Comparison of ENCODE assay signal across 14 cellular contexts in the genomic region with DNA sequence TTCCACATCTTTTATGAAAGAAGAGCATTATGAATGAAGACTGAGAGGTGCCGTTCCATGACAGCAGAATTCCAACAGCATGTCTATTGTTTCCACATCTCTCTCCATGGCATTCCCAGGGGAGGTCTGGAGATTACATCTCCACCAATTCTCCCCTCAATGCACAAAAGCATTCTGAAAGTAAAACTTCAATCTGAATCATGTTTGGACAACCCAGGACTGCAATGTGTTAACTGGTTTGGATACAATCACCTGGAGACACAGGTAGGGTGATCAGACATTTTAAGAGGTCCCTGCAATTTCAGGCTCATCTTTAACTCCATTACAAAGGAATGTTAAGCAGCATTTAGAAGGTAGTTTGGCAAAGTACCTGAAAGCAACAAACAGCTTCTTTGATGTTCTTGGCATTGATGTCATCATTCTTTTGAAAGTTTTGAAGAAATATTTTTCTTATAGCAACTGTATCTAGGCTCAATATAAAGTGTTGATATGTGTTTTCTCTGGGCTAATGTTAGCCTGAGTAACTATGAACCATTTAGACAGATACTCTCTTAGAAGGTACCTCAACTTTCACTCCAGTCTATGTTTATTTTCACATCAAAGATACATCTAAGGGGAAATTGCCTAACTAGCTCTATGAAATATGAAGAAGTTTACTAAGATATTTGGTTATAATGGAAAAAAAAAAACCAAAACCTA.
DNase-seq lines count a peak whose midpoint lies in the region; ATAC-seq and TF ChIP-seq lines count a peak whose summit lies in the region.
"Had no signal": no experiment of that assay in that cellular context is flagged by ENCODE, and none has a peak within 500 bp of the region (broad histone marks: within the 10 kb centered on the region; RNA-seq: fewer than 3 reads in every experiment).

No MANE protein-coding gene starts in this region.

- peaks cover 37% of the 10 kb centered on the region for H3K4me1 Mint-ChIP-seq in stimulated activated naive CD8-positive, alpha-beta T cell treated with anti-CD3 and anti-CD28 coated beads, Interleukin-15, Interleukin-2, amounts not matched to agents 100 ng/mL and 50 ng/mL, for 24 hours (ENCODE audit: low read depth)
- H3K4me1 Mint-ChIP-seq in activated naive CD8-positive, alpha-beta T cell treated with anti-CD3 and anti-CD28 coated beads, Interleukin-2, amount 50 U/mL, for 24 hours = peaks cover 49% of the 10 kb centered on the region
- no peaks in the 10 kb centered on the region for H3K4me1 Mint-ChIP-seq in glutamatergic neuron (ENCODE audit: low read depth, unreplicated experiment)
- peaks cover 9% of the 10 kb centered on the region for H3K4me1 Mint-ChIP-seq in GM23338

- H4K20me1 ChIP-seq in hepatocyte (ENCODE audit: insufficient read depth, poor library complexity, severe bottlenecking) (no peaks in the 10 kb centered on the region), GM23338 (replicated peaks; ENCODE audit: insufficient read depth) (no peaks in the 10 kb centered on the region)

- peak overlapping the region; percentile 32 for H3K27ac Mint-ChIP-seq in stimulated activated naive CD8-positive, alpha-beta T cell treated with anti-CD3 and anti-CD28 coated beads, Interleukin-15, Interleukin-2, amounts not matched to agents 100 ng/mL and 50 ng/mL, for 24 hours
- peak overlapping the region; percentile 28 for H3K27ac Mint-ChIP-seq in activated naive CD8-positive, alpha-beta T cell treated with anti-CD3 and anti-CD28 coated beads, Interleukin-2, amount 50 U/mL, for 24 hours
- no peak overlapping the region for H3K27ac Mint-ChIP-seq in glutamatergic neuron (ENCODE audit: unreplicated experiment)
- no peak overlapping the region for H3K27ac Mint-ChIP-seq in GM23338

- H3K4me3 Mint-ChIP-seq in stimulated activated naive CD8-positive, alpha-beta T cell treated with anti-CD3 and anti-CD28 coated beads, Interleukin-15, Interleukin-2, amounts not matched to agents 100 ng/mL and 50 ng/mL, for 24 hours = no peak overlapping the region
- peak overlapping the region; percentile 1 for H3K4me3 Mint-ChIP-seq in activated naive CD8-positive, alpha-beta T cell treated with anti-CD3 and anti-CD28 coated beads, Interleukin-2, amount 50 U/mL, for 24 hours
- no peak overlapping the region for H3K4me3 Mint-ChIP-seq in glutamatergic neuron (ENCODE audit: unreplicated experiment)
- no peak overlapping the region for H3K4me3 Mint-ChIP-seq in GM23338

- 74% methylated on average over 1 of the region's 1 CpG for WGBS in hepatocyte (ENCODE audit: low lambda C conversion rate, missing lambda C conversion rate)

- H3K27ac ChIP-seq in hepatocyte (peak overlapping the region; percentile 12), GM23338 (ENCODE audit: low read depth) (no peak overlapping the region)
- H3K27ac ChIP-seq: coronary artery had no signal

- TF ChIP-seq CTCF in hepatocyte (IDR thresholded peaks at IDR 0.05; ENCODE audit: poor library complexity) (no peak), glutamatergic neuron (IDR thresholded peaks at IDR 0.05; ENCODE audit: partially characterized antibody, unreplicated experiment) (no peak), GM23338 (conservative IDR thresholded peaks at IDR 0.05; ENCODE audit: low read depth in 2 of 2) (no peak)

- H3K4me3 ChIP-seq in hepatocyte (no peak overlapping the region), GM23338 (no peak overlapping the region)
- H3K4me3 ChIP-seq: coronary artery had no signal

- no peaks in the 10 kb centered on the region for H3K36me3 ChIP-seq in hepatocyte (replicated peaks; ENCODE audit: insufficient read depth, low read depth)
- no peaks in the 10 kb centered on the region for H3K36me3 ChIP-seq in GM23338 (ENCODE audit: insufficient read depth)

- H3K4me2 ChIP-seq in hepatocyte (no peak overlapping the region), GM23338 (no peak overlapping the region)

- H3K4me1 ChIP-seq in hepatocyte (ENCODE audit: insufficient read depth) = no peaks in the 10 kb centered on the region
- H3K4me1 ChIP-seq in GM23338 (ENCODE audit: insufficient read depth) = peaks cover 10% of the 10 kb centered on the region

- H3K27me3 ChIP-seq in hepatocyte (no peaks in the 10 kb centered on the region), GM23338 (ENCODE audit: insufficient read depth) (no peaks in the 10 kb centered on the region)

- DNase-seq in stimulated activated naive CD8-positive, alpha-beta T cell treated with anti-CD3 and anti-CD28 coated beads, Interleukin-15, Interleukin-2, amounts not matched to agents 100 U/mL and 50 U/mL, for 24 hours = no peak
- no peak for DNase-seq in activated naive CD8-positive, alpha-beta T cell treated with anti-CD3 and anti-CD28 coated beads, Interleukin-2, amount 50 U/mL, for 24 hours
- no peak for DNase-seq in hepatocyte (ENCODE audit: low spot score)
- no peak for DNase-seq in inferior parietal cortex (ENCODE audit: extremely low spot score)
- DNase-seq in glutamatergic neuron = no peak
- DNase-seq in GM23338 (ENCODE audit: low spot score) = no peak
- DNase-seq in stimulated activated CD4-positive, alpha-beta T cell treated with anti-CD3 and anti-CD28 coated beads, Interleukin-4, amount 100 ng/mL, for 1 hour = no peak
- DNase-seq: activated effector memory CD4-positive, alpha-beta T cell treated with Interleukin-2 at 50 U/mL for 16 hours; NCI-H1048; NCI-H524; SHP77 treated with DMSO at 0.1 percent for 48 hours; stimulated activated CD8-positive, alpha-beta memory T cell treated with anti-CD3 and anti-CD28 coated beads, Interleukin-4, amount 100 ng/mL, for 48 hours had no signal

- no peaks in the 10 kb centered on the region for H3K9me3 ChIP-seq in hepatocyte (ENCODE audit: low read depth)

- H3K9me3 Mint-ChIP-seq in stimulated activated naive CD8-positive, alpha-beta T cell treated with anti-CD3 and anti-CD28 coated beads, Interleukin-15, Interleukin-2, amounts not matched to agents 100 ng/mL and 50 ng/mL, for 24 hours = peaks cover 4% of the 10 kb centered on the region
- H3K9me3 Mint-ChIP-seq in activated naive CD8-positive, alpha-beta T cell treated with anti-CD3 and anti-CD28 coated beads, Interleukin-2, amount 50 U/mL, for 24 hours = no peaks in the 10 kb centered on the region
- H3K9me3 Mint-ChIP-seq in glutamatergic neuron (ENCODE audit: unreplicated experiment) (no peaks in the 10 kb centered on the region), GM23338 (no peaks in the 10 kb centered on the region)

- no peaks in the 10 kb centered on the region for H3K9me2 ChIP-seq in hepatocyte (replicated peaks; ENCODE audit: insufficient read depth)
- H3K9me2 ChIP-seq in GM23338 (ENCODE audit: insufficient read depth) = peaks cover 14% of the 10 kb centered on the region

- H3K79me2 ChIP-seq in hepatocyte = peaks cover 19% of the 10 kb centered on the region
- H3K79me2 ChIP-seq in GM23338 (replicated peaks; ENCODE audit: insufficient read depth) = no peaks in the 10 kb centered on the region

- peaks cover 18% of the 10 kb centered on the region for H3K36me3 Mint-ChIP-seq in stimulated activated naive CD8-positive, alpha-beta T cell treated with anti-CD3 and anti-CD28 coated beads, Interleukin-15, Interleukin-2, amounts not matched to agents 100 ng/mL and 50 ng/mL, for 24 hours (ENCODE audit: low read depth)
- peaks cover 5% of the 10 kb centered on the region for H3K36me3 Mint-ChIP-seq in activated naive CD8-positive, alpha-beta T cell treated with anti-CD3 and anti-CD28 coated beads, Interleukin-2, amount 50 U/mL, for 24 hours (ENCODE audit: low read depth)
- H3K36me3 Mint-ChIP-seq in glutamatergic neuron (ENCODE audit: unreplicated experiment) (no peaks in the 10 kb centered on the region), GM23338 (ENCODE audit: low read depth) (no peaks in the 10 kb centered on the region)

- no peak for ATAC-seq in stimulated activated naive CD8-positive, alpha-beta T cell treated with anti-CD3 and anti-CD28 coated beads, Interleukin-15, Interleukin-2, amounts not matched to agents 100 U/mL and 50 U/mL, for 24 hours
- peak; percentile 36 for ATAC-seq in activated naive CD8-positive, alpha-beta T cell treated with anti-CD3 and anti-CD28 coated beads, Interleukin-2, amount 50 U/mL, for 24 hours
- ATAC-seq in GM23338 = no peak

- H3F3A ChIP-seq in GM23338 (replicated peaks; ENCODE audit: low read depth) = no peaks in the 10 kb centered on the region; the same call in 1 of the 2 replicates

- H3K27me3 Mint-ChIP-seq in stimulated activated naive CD8-positive, alpha-beta T cell treated with anti-CD3 and anti-CD28 coated beads, Interleukin-15, Interleukin-2, amounts not matched to agents 100 ng/mL and 50 ng/mL, for 24 hours = no peaks in the 10 kb centered on the region
- H3K27me3 Mint-ChIP-seq in activated naive CD8-positive, alpha-beta T cell treated with anti-CD3 and anti-CD28 coated beads, Interleukin-2, amount 50 U/mL, for 24 hours = no peaks in the 10 kb centered on the region
- H3K27me3 Mint-ChIP-seq in glutamatergic neuron (ENCODE audit: unreplicated experiment) = no peaks in the 10 kb centered on the region
- H3K27me3 Mint-ChIP-seq in GM23338 (ENCODE audit: insufficient read depth, low read depth, poor library complexity) = no peaks in the 10 kb centered on the region

- H2AFZ ChIP-seq in hepatocyte = no peak overlapping the region
- H2AFZ ChIP-seq in GM23338 = no peak overlapping the region

TF ChIP-seq in GM23338, 12 proteins besides CTCF, POLR2A, EP300 and RAD21 (continues in another document):
- TF ChIP-seq EZH2 (IDR thresholded peaks at IDR 0.05; ENCODE audit: low read depth, unreplicated experiment) (no peak), EZH2phosphoT487 (IDR thresholded peaks at IDR 0.05; ENCODE audit: unreplicated experiment) (no peak), POLR2AphosphoS5 (IDR thresholded peaks at IDR 0.05; ENCODE audit: low read depth) (no peak)

Comparison
In these comparisons a context has a peak if more than half of its experiments do, and no peak if none do; other contexts are left out.
1. H3K27ac Mint-ChIP-seq: peak in stimulated activated naive CD8-positive, alpha-beta T cell treated with anti-CD3 and anti-CD28 coated beads, Interleukin-15, Interleukin-2, amounts not matched to agents 100 ng/mL and 50 ng/mL, for 24 hours (single experiment) and activated naive CD8-positive, alpha-beta T cell treated with anti-CD3 and anti-CD28 coated beads, Interleukin-2, amount 50 U/mL, for 24 hours (single experiment); none in glutamatergic neuron (single experiment) and GM23338 (single experiment).